11 cellular contexts compared by ENCODE assay signal in genomic region chr10:85791846-85792532, GRCh38.
DNase-seq lines count a peak whose midpoint lies in the region; ATAC-seq, FAIRE-seq and TF ChIP-seq lines count a peak whose summit lies in the region.
"Had no signal": no experiment of that assay in that cellular context is flagged by ENCODE, and none has a peak within 500 bp of the region (broad histone marks: within the 10 kb centered on the region; RNA-seq: fewer than 3 reads in every experiment).

No MANE protein-coding gene starts in this region.

- H3K36me3 Mint-ChIP-seq in Calu3 (ENCODE audit: insufficient read depth, unreplicated experiment) (no peaks in the 10 kb centered on the region), nephron (ENCODE audit: low read depth) (no peaks in the 10 kb centered on the region)

- H3K4me3 Mint-ChIP-seq in Calu3 (ENCODE audit: low read depth, unreplicated experiment) (no peak overlapping the region), nephron (no peak overlapping the region)

- DNase-seq in Calu3 (peak; percentile 6), HT1080 (ENCODE audit: low read depth) (peak; percentile 44), bronchial epithelial cell (ENCODE audit: low read depth) (peak; percentile 33), NCI-H2107 treated with DMSO at 0.1 percent for 48 hours (lab: John Stamatoyannopoulos, UW; ENCODE audit: unreplicated experiment) (no peak)
- DNase-seq in effector CD8-positive, alpha-beta T cell (lab: John Stamatoyannopoulos, UW), result no peak
- DNase-seq: activated CD8-positive, alpha-beta memory T cell treated with anti-CD3 and anti-CD28 coated beads, Interleukin-2, amount 50 U/mL, for 48 hours; body of pancreas; NCI-H226 had no signal

- no peak for TF ChIP-seq CTCF in Calu3 (IDR thresholded peaks at IDR 0.05; ENCODE audit: unreplicated experiment)
- peak; percentile 49 for TF ChIP-seq CTCF in bronchial epithelial cell (IDR thresholded peaks at IDR 0.05; ENCODE audit: insufficient read depth, low read length, severe bottlenecking)
- peak; percentile 30 to 43 (median 36) for TF ChIP-seq CTCF in nephron (IDR thresholded peaks at IDR 0.05; ENCODE audit: unreplicated experiment in 3 of 3)

- no peaks in the 10 kb centered on the region for H3K27me3 ChIP-seq in bronchial epithelial cell (ENCODE audit: control insufficient read depth, insufficient read depth, low read length)
- H3K27me3 ChIP-seq: body of pancreas had no signal

- H3K27ac Mint-ChIP-seq in Calu3 (ENCODE audit: unreplicated experiment) (no peak overlapping the region), nephron (peak overlapping the region in 2 of 3 experiments; percentile 88 to 91)

- H3K27me3 Mint-ChIP-seq in Calu3 (ENCODE audit: unreplicated experiment) (no peaks in the 10 kb centered on the region), nephron (ENCODE audit: low read depth) (peaks cover 3% of the 10 kb centered on the region)

- CTCF ChIA-PET in Calu3 (lab: Charles Lee), result no interaction called here

- H3K9me3 Mint-ChIP-seq in Calu3 (ENCODE audit: low read depth, unreplicated experiment) (no peaks in the 10 kb centered on the region), nephron (no peaks in the 10 kb centered on the region)

- no peaks in the 10 kb centered on the region for H3K36me3 ChIP-seq in bronchial epithelial cell (ENCODE audit: control insufficient read depth, insufficient read depth, low read length)

- H3K4me3 ChIP-seq in bronchial epithelial cell (ENCODE audit: low read depth, low read length), result no peak overlapping the region
- H3K4me3 ChIP-seq: body of pancreas had no signal

- intact Hi-C loops in Calu3 (cut with micrococcal nuclease; ENCODE audit: unreplicated experiment), result loop anchor here (10.0 kb wide), 1 partner anchor 203 kb away; no protein-coding TSS in a partner anchor

- ATAC-seq in GM21526 (IDR thresholded peaks at IDR 0.05; ENCODE audit: low FRiP score, unreplicated experiment) (no peak), GM18858 (IDR thresholded peaks at IDR 0.05; ENCODE audit: unreplicated experiment) (no peak)
- ATAC-seq: body of pancreas had no signal

- no TSS peak for BruUV-seq in Calu3 (replicated peaks; lab: Mats Ljungman, UMichigan)

- peaks cover 9% of the 10 kb centered on the region for H3K4me1 Mint-ChIP-seq in Calu3 (ENCODE audit: low read depth, unreplicated experiment)
- peaks cover 56% of the 10 kb centered on the region for H3K4me1 Mint-ChIP-seq in nephron

- FAIRE-seq in bronchial epithelial cell (lab: Jason Lieb, UNC), result no peak

Comparison
In these comparisons a context has a peak if more than half of its experiments do, and no peak if none do; other contexts are left out.
1. DNase-seq: peak in Calu3 (single experiment), HT1080 (single experiment) and bronchial epithelial cell (single experiment); none in NCI-H2107 treated with DMSO at 0.1 percent for 48 hours (single experiment) and effector CD8-positive, alpha-beta T cell (single experiment).